ENCODE assay signal across 1 cellular context in the genomic region with DNA sequence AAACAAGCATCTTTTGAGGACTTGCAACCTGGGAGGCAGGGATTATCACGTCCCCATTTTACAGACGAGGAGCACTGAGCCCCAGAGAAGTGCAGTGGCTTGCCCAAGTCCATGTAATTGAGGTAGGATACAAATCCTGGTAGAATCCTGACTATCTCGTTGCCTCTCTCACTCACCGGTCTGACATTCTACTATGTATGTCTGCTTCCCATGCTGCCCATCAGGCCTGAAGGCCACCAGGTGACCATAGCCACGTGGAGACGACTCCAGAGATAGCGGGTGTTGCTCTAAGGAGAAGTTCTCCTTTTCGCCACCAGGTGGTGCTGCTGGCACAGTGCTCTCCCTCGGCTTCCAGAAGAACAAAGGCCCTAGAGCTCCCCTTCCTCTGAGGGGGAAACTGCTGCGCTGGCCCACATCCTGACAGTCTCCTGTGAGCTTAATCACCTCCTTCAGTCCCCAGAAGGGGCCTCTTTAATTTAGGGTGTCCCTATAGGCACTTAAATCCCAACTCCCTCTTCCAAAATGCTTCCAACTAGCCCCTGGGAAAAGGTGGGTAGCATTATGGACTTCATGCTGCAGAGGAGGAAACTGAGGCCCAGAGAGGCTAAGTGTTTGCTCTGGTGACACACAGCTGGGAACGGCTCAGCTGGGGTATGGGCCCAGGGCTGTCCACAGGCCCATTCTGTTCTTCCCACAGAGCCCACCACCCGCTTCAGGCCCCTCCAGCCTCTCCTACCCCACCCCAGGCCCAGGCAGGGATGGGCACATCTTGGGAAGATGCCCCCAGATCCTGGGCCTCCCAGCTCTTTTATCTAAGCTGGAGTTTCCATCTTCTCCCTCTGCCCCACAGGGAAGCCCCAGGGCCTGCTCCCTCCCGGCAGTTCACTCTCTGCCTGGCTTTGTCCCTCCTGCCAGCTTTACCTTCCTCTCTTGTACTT.
TF ChIP-seq lines count a peak whose summit lies in the region.

No MANE protein-coding gene starts in this region.

TF ChIP-seq in SK-N-SH, 30 proteins besides CTCF, POLR2A, EP300 and RAD21 (continued from another document):
- 0 out of 2 replicates have a peak, but pooled peaks have one; percentile 77 for TF ChIP-seq SIN3A (IDR thresholded peaks at IDR 0.05; ENCODE audit: borderline replicate concordance, low read depth, low read length)
- TF ChIP-seq, protein P1, sequence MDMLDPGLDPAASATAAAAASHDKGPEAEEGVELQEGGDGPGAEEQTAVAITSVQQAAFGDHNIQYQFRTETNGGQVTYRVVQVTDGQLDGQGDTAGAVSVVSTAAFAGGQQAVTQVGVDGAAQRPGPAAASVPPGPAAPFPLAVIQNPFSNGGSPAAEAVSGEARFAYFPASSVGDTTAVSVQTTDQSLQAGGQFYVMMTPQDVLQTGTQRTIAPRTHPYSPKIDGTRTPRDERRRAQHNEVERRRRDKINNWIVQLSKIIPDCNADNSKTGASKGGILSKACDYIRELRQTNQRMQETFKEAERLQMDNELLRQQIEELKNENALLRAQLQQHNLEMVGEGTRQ (IDR thresholded peaks at IDR 0.05; ENCODE audit: borderline replicate concordance, low read depth, low read length), result peak; percentile 52; the same call in 1 of the 2 replicates
- TF ChIP-seq, protein P2, sequence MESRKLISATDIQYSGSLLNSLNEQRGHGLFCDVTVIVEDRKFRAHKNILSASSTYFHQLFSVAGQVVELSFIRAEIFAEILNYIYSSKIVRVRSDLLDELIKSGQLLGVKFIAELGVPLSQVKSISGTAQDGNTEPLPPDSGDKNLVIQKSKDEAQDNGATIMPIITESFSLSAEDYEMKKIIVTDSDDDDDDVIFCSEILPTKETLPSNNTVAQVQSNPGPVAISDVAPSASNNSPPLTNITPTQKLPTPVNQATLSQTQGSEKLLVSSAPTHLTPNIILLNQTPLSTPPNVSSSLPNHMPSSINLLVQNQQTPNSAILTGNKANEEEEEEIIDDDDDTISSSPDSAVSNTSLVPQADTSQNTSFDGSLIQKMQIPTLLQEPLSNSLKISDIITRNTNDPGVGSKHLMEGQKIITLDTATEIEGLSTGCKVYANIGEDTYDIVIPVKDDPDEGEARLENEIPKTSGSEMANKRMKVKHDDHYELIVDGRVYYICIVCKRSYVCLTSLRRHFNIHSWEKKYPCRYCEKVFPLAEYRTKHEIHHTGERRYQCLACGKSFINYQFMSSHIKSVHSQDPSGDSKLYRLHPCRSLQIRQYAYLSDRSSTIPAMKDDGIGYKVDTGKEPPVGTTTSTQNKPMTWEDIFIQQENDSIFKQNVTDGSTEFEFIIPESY (IDR thresholded peaks at IDR 0.05; ENCODE audit: borderline replicate concordance, low read depth), result no peak
- no peak for TF ChIP-seq EZH2phosphoT487 (IDR thresholded peaks at IDR 0.05; ENCODE audit: borderline replicate concordance, low read depth)
- TF ChIP-seq RFX5 (IDR thresholded peaks at IDR 0.05; ENCODE audit: low read length), result no peak
- peak; percentile 90 for TF ChIP-seq SMC3 (IDR thresholded peaks at IDR 0.05; ENCODE audit: low read depth, low read length)
- no peak for TF ChIP-seq FOXM1 (IDR thresholded peaks at IDR 0.05; ENCODE audit: low read depth)
- 0 out of 2 replicates have a peak, but pooled peaks have one; percentile 27 for TF ChIP-seq NRF1 (IDR thresholded peaks at IDR 0.05; ENCODE audit: low read depth, low read length)
- TF ChIP-seq, protein P3, sequence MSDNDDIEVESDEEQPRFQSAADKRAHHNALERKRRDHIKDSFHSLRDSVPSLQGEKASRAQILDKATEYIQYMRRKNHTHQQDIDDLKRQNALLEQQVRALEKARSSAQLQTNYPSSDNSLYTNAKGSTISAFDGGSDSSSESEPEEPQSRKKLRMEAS (IDR thresholded peaks at IDR 0.05; ENCODE audit: low read depth), result peak; percentile 81
- no peak for TF ChIP-seq GABPA (IDR thresholded peaks at IDR 0.05; ENCODE audit: low read depth)
- TF ChIP-seq MXI1 (IDR thresholded peaks at IDR 0.05; ENCODE audit: low read depth, low read length), result peak; percentile 98
- TF ChIP-seq, protein P4, sequence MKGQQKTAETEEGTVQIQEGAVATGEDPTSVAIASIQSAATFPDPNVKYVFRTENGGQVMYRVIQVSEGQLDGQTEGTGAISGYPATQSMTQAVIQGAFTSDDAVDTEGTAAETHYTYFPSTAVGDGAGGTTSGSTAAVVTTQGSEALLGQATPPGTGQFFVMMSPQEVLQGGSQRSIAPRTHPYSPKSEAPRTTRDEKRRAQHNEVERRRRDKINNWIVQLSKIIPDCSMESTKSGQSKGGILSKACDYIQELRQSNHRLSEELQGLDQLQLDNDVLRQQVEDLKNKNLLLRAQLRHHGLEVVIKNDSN (IDR thresholded peaks at IDR 0.05; ENCODE audit: borderline replicate concordance, low read depth), result peak; percentile 64; the same call in 1 of the 2 replicates
TF ChIP-seq in SK-N-SH: peak in this region for 8.
